23 cellular contexts compared by ENCODE assay signal in the genomic region with DNA sequence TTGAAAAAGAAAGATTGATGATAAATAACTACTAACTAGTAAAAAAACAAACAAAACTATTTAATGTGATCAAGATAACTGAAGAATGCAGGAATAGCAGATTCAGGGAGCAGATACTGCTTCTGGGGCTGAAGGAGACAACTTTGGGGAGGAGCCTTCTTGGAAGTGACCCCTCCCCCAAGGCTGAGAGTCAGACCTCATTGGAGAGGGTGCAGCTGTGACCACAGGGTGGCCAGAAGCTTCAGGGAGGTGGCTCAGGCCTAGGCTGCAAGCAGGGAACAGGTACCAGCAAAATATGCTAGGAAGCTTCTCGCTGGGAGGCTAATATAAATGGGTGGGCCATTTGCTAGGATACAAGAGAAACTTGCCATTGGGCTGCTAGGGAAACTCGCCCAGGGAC.
A peak's percentile ranks its signal among the peaks of the same experiment; 100 is the strongest.
DNase-seq lines count a peak whose midpoint lies in the region; ATAC-seq and TF ChIP-seq lines count a peak whose summit lies in the region.
"Had no signal": no experiment of that assay in that cellular context is flagged by ENCODE, and none has a peak within 500 bp of the region (broad histone marks: within the 10 kb centered on the region; RNA-seq: fewer than 3 reads in every experiment).

No MANE protein-coding gene starts in this region.

- TF ChIP-seq CTCF in GM23338 (conservative IDR thresholded peaks at IDR 0.05; ENCODE audit: low read depth in 2 of 2) (no peak), WTC11 (IDR thresholded peaks at IDR 0.05) (no peak)

- H4K91ac ChIP-seq in mesenchymal stem cell (ENCODE audit: low read length): no peak overlapping the region

- H3K36me3 Mint-ChIP-seq in GM23338 (ENCODE audit: low read depth) (peaks cover 24% of the 10 kb centered on the region), WTC11 (peaks cover 25% of the 10 kb centered on the region)
- H3K36me3 Mint-ChIP-seq: CD4-positive, CD25-positive, alpha-beta regulatory T cell had no signal

- H3K4me1 ChIP-seq in GM23338 (ENCODE audit: insufficient read depth) (no peaks in the 10 kb centered on the region), mesenchymal stem cell (ENCODE audit: control insufficient read depth, insufficient read depth, low read depth, low read length) (peaks cover 10% of the 10 kb centered on the region)
- H3K4me1 ChIP-seq: BLaER1, HAP-1 had no signal

- no peak overlapping the region for H3K14ac ChIP-seq in mesenchymal stem cell (ENCODE audit: low read length in 2 of 2)

- H4K8ac ChIP-seq in mesenchymal stem cell (ENCODE audit: low read length): no peak overlapping the region

- H3K36me3 ChIP-seq in GM23338 (ENCODE audit: insufficient read depth) (no peaks in the 10 kb centered on the region), mesenchymal stem cell (ENCODE audit: control insufficient read depth in 1 of 2, insufficient read depth in 2 of 2, low read depth in 1 of 2, low read length in 2 of 2) (no peaks in the 10 kb centered on the region)
- H3K36me3 ChIP-seq: BLaER1, HAP-1 had no signal

- H3K9ac ChIP-seq in mesenchymal stem cell (ENCODE audit: low read length): no peak overlapping the region
- H3K9ac ChIP-seq: BLaER1, GM23248 had no signal

- H3K27me3 ChIP-seq in GM23338 (ENCODE audit: insufficient read depth) (no peaks in the 10 kb centered on the region), mesenchymal stem cell (ENCODE audit: control insufficient read depth in 1 of 2, insufficient read depth in 1 of 2, low read length in 2 of 2) (no peaks in the 10 kb centered on the region)
- H3K27me3 ChIP-seq: BLaER1 had no signal

- no peak overlapping the region for H2BK120ac ChIP-seq in mesenchymal stem cell (ENCODE audit: low read depth, low read length)

- H3K4me3 ChIP-seq in GM23338: no peak overlapping the region
- no peak overlapping the region for H3K4me3 ChIP-seq in mesenchymal stem cell (ENCODE audit: insufficient read depth in 1 of 2, low read depth in 1 of 2, low read length in 2 of 2)
- H3K4me3 ChIP-seq: BLaER1, GM23248, HAP-1 had no signal

- no peaks in the 10 kb centered on the region for H3K79me2 ChIP-seq in GM23338 (replicated peaks; ENCODE audit: insufficient read depth)

- H4K20me1 ChIP-seq in GM23338 (replicated peaks; ENCODE audit: insufficient read depth): no peaks in the 10 kb centered on the region
- H4K20me1 ChIP-seq: BLaER1 had no signal

- no peak overlapping the region for H3K27ac Mint-ChIP-seq in GM23338
- H3K27ac Mint-ChIP-seq in WTC11: no peak overlapping the region
- H3K27ac Mint-ChIP-seq: CD4-positive, CD25-positive, alpha-beta regulatory T cell had no signal

- no peak overlapping the region for H3K27ac ChIP-seq in GM23338 (ENCODE audit: low read depth)
- H3K27ac ChIP-seq in mesenchymal stem cell (ENCODE audit: low read length, poor library complexity, severe bottlenecking): peak overlapping the region; percentile 13
- H3K27ac ChIP-seq: BLaER1, GM23248, HL-60, RWPE1 had no signal

- no peak overlapping the region for H3K4ac ChIP-seq in mesenchymal stem cell (ENCODE audit: low read depth in 1 of 2, low read length in 2 of 2)

- H2AK5ac ChIP-seq in mesenchymal stem cell (ENCODE audit: low read length, severe bottlenecking): peak overlapping the region; percentile 90

- no peak overlapping the region for H2BK12ac ChIP-seq in mesenchymal stem cell (ENCODE audit: low read length in 2 of 2)

- H3K9me3 ChIP-seq in mesenchymal stem cell (ENCODE audit: control insufficient read depth, low read length): no peaks in the 10 kb centered on the region
- H3K9me3 ChIP-seq: HAP-1 had no signal

- H2AFZ ChIP-seq in GM23338 (no peak overlapping the region; the same call in 1 of the 2 replicates), mesenchymal stem cell (ENCODE audit: low read depth, low read length) (no peak overlapping the region)
- H2AFZ ChIP-seq: GM23248 had no signal

- DNase-seq in GM23338 (ENCODE audit: low spot score): peak; percentile 11
- DNase-seq in OCI-M1 (lab: John Stamatoyannopoulos, UW): peak; percentile 81
- DNase-seq in WTC11 (ENCODE audit: low spot score): peak; percentile 15
- DNase-seq in mesenchymal stem cell: no peak
- DNase-seq in stimulated activated CD8-positive, alpha-beta memory T cell treated with anti-CD3 and anti-CD28 coated beads, Interleukin-4, amount 100 ng/mL, for 48 hours: no peak
- no peak for DNase-seq in ecto neural progenitor cell (ENCODE audit: low spot score)
- no peak for DNase-seq in NCI-H82 (lab: John Stamatoyannopoulos, UW)
- DNase-seq in activated CD4-positive, alpha-beta T cell treated with anti-CD3 and anti-CD28 coated beads for 4 hours: no peak
- DNase-seq: CD4-positive, CD25-positive, alpha-beta regulatory T cell; GM23248; KG1; MM.1S; NCI-H1694; NCI-H2029 treated with DMSO at 0.1 percent for 48 hours; NCI-H2227 treated with DMSO at 0.1 percent for 48 hours; NCI-H526 treated with DMSO at 0.1 percent for 48 hours; SHP77 had no signal

- WGBS in mesenchymal stem cell: 98% methylated on average over 2 of the region's 2 CpGs

- no peak overlapping the region for H2BK15ac ChIP-seq in mesenchymal stem cell (ENCODE audit: low read depth, poor library complexity, severe bottlenecking)

- CTCF ChIA-PET in WTC11 (lab: Charles Lee): no interaction called here

- no peak overlapping the region for H3K4me2 ChIP-seq in GM23338
- no peak overlapping the region for H3K4me2 ChIP-seq in mesenchymal stem cell (ENCODE audit: low read length, poor library complexity, severe bottlenecking)
- H3K4me2 ChIP-seq: BLaER1 had no signal

- H3K4me3 Mint-ChIP-seq in GM23338: no peak overlapping the region
- no peak overlapping the region for H3K4me3 Mint-ChIP-seq in WTC11
- H3K4me3 Mint-ChIP-seq: CD4-positive, CD25-positive, alpha-beta regulatory T cell had no signal

- no peaks in the 10 kb centered on the region for H3F3A ChIP-seq in GM23338 (replicated peaks; ENCODE audit: low read depth)

- H3K4me1 Mint-ChIP-seq in GM23338 (peaks cover 5% of the 10 kb centered on the region; the same call in 2 of the 3 replicates), WTC11 (peaks cover 15% of the 10 kb centered on the region)
- H3K4me1 Mint-ChIP-seq: CD4-positive, CD25-positive, alpha-beta regulatory T cell had no signal

- H3K9me2 ChIP-seq in GM23338 (ENCODE audit: insufficient read depth): no peaks in the 10 kb centered on the region

- ATAC-seq in GM23338 (peak; percentile 33; the same call in 2 of the 3 replicates), WTC11 (peak; percentile 80)
- ATAC-seq: HepG2, Panc1 had no signal

- H3K18ac ChIP-seq in mesenchymal stem cell (ENCODE audit: low read depth in 1 of 2, low read length in 2 of 2): no peak overlapping the region

- POLR2A ChIA-PET in WTC11 (lab: Charles Lee): no interaction called here

- no peak overlapping the region for H2BK5ac ChIP-seq in mesenchymal stem cell (ENCODE audit: low read depth, low read length, poor library complexity, severe bottlenecking)

- H3K23ac ChIP-seq in mesenchymal stem cell (ENCODE audit: low read length in 2 of 2): no peak overlapping the region

- H3K9me3 Mint-ChIP-seq in GM23338 (peaks cover 29% of the 10 kb centered on the region), WTC11 (peaks cover 37% of the 10 kb centered on the region)

- H3K27me3 Mint-ChIP-seq in GM23338 (ENCODE audit: insufficient read depth, low read depth, poor library complexity) (no peaks in the 10 kb centered on the region), WTC11 (ENCODE audit: low read depth) (no peaks in the 10 kb centered on the region)
- H3K27me3 Mint-ChIP-seq: CD4-positive, CD25-positive, alpha-beta regulatory T cell had no signal

- no peaks in the 10 kb centered on the region for H3K79me1 ChIP-seq in mesenchymal stem cell (replicated peaks; ENCODE audit: low read length, poor library complexity, severe bottlenecking)

TF ChIP-seq in GM23338, 12 proteins besides CTCF, POLR2A, EP300 and RAD21:
- TF ChIP-seq, protein P1, sequence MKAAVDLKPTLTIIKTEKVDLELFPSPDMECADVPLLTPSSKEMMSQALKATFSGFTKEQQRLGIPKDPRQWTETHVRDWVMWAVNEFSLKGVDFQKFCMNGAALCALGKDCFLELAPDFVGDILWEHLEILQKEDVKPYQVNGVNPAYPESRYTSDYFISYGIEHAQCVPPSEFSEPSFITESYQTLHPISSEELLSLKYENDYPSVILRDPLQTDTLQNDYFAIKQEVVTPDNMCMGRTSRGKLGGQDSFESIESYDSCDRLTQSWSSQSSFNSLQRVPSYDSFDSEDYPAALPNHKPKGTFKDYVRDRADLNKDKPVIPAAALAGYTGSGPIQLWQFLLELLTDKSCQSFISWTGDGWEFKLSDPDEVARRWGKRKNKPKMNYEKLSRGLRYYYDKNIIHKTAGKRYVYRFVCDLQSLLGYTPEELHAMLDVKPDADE (IDR thresholded peaks at IDR 0.05): no peak
- TF ChIP-seq EZH2phosphoT487 (IDR thresholded peaks at IDR 0.05; ENCODE audit: unreplicated experiment) (no peak), STAT1 (IDR thresholded peaks at IDR 0.05; ENCODE audit: unreplicated experiment) (no peak)

TF ChIP-seq in WTC11, 78 proteins besides CTCF, POLR2A, EP300 and RAD21 (continues in another document):
- TF ChIP-seq IRF2 (CRISPR knock-in tag; IDR thresholded peaks at IDR 0.05; ENCODE audit: borderline replicate concordance, low read depth) (no peak), MXD4 (CRISPR knock-in tag; IDR thresholded peaks at IDR 0.05; ENCODE audit: borderline replicate concordance) (no peak)
- TF ChIP-seq, protein P2, sequence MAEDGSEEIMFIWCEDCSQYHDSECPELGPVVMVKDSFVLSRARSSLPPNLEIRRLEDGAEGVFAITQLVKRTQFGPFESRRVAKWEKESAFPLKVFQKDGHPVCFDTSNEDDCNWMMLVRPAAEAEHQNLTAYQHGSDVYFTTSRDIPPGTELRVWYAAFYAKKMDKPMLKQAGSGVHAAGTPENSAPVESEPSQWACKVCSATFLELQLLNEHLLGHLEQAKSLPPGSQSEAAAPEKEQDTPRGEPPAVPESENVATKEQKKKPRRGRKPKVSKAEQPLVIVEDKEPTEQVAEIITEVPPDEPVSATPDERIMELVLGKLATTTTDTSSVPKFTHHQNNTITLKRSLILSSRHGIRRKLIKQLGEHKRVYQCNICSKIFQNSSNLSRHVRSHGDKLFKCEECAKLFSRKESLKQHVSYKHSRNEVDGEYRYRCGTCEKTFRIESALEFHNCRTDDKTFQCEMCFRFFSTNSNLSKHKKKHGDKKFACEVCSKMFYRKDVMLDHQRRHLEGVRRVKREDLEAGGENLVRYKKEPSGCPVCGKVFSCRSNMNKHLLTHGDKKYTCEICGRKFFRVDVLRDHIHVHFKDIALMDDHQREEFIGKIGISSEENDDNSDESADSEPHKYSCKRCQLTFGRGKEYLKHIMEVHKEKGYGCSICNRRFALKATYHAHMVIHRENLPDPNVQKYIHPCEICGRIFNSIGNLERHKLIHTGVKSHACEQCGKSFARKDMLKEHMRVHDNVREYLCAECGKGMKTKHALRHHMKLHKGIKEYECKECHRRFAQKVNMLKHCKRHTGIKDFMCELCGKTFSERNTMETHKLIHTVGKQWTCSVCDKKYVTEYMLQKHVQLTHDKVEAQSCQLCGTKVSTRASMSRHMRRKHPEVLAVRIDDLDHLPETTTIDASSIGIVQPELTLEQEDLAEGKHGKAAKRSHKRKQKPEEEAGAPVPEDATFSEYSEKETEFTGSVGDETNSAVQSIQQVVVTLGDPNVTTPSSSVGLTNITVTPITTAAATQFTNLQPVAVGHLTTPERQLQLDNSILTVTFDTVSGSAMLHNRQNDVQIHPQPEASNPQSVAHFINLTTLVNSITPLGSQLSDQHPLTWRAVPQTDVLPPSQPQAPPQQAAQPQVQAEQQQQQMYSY (CRISPR knock-in tag; IDR thresholded peaks at IDR 0.05): no peak

Comparison
In these comparisons a context has a peak if more than half of its experiments do, and no peak if none do; other contexts are left out.
1. DNase-seq: peak in GM23338 (single experiment), OCI-M1 (single experiment) and WTC11 (single experiment); none in mesenchymal stem cell (single experiment), stimulated activated CD8-positive, alpha-beta memory T cell treated with anti-CD3 and anti-CD28 coated beads, Interleukin-4, amount 100 ng/mL, for 48 hours (single experiment), ecto neural progenitor cell (single experiment), NCI-H82 (single experiment) and activated CD4-positive, alpha-beta T cell treated with anti-CD3 and anti-CD28 coated beads for 4 hours (0 of 2).